Comparison of ENCODE assay signal across 27 cellular contexts in the genomic region with DNA sequence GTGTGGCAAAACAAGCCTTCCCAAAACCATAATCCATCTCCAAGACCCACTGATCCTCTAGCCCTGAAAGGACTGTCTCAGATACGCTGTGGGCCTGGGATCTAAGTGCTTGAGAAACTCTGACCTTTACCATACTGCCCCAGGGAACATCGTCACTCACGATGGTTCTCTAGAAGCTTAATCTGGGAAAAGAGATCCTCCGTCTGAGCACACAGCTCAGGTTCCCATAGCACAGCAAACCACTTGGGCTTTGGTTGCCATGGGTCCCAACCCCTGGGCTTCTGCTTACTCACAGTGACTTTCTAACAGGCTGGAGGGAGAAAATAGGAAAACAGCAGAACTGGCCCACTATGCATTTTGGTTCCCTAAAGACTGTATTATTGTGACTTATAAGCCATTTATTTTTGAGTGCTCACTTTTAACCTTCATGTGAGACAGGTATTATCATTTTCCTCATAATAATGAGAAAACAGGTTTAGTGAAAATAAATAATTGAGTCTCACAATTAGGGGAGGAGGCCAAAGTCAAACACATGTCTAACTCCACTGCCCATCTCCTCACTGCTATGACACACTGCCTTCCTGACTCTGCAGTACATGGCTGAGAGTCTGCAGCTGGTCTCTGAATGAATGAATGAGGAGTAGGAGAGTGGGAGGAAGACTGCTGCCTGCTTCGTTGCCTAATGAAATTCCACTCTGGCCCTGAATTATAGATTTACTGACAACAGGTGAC. TPM values are rescaled to one million over a fixed set of nuclear protein-coding genes. Genes with fewer than 3 reads are reported as not detected.
DNase-seq lines count a peak whose midpoint lies in the region; ATAC-seq, FAIRE-seq and TF ChIP-seq lines count a peak whose summit lies in the region.
"Had no signal": no experiment of that assay in that cellular context is flagged by ENCODE, and none has a peak within 500 bp of the region (broad histone marks: within the 10 kb centered on the region; RNA-seq: fewer than 3 reads in every experiment).

No MANE protein-coding gene starts in this region.

- CTCF ChIA-PET in K562 (lab: Yijun Ruan, JAX; ENCODE audit: low intra/inter-chr PET ratio), result no interaction called here

- H3K4me3 ChIP-seq in K562, result no peak overlapping the region
- peak overlapping the region in 1 of 3 donors; percentile 30 for H3K4me3 ChIP-seq in skeletal muscle tissue (ENCODE audit: low read length in 3 of 3)
- H3K4me3 ChIP-seq: BLaER1, breast epithelium, mucosa of descending colon, pancreas, spleen had no signal

- BruUV-seq in K562 (replicated peaks; lab: Mats Ljungman, UMichigan), result no TSS peak

- H3K36me3 ChIP-seq in K562 (ENCODE audit: control insufficient read depth, insufficient read depth, low read length) (no peaks in the 10 kb centered on the region), skeletal muscle tissue (ENCODE audit: control insufficient read depth in 3 of 3, insufficient read depth in 3 of 3, low read length in 3 of 3) (peaks cover 0 to 2% (median 0%) of the 10 kb centered on the region in 3 donors)
- H3K36me3 ChIP-seq: BLaER1, breast epithelium, pancreas, spleen, WERI-Rb-1 had no signal

- H3K4me1 Mint-ChIP-seq in activated T-cell treated with anti-CD3 and anti-CD28 coated beads, Interleukin-2, amount 50 U/mL, for 4 hours (ENCODE audit: low read depth), result no peaks in the 10 kb centered on the region
- H3K4me1 Mint-ChIP-seq: activated CD4-positive, alpha-beta memory T cell treated with anti-CD3 and anti-CD28 coated beads, Interleukin-2, amount 10 ng/mL, durations not matched to agents 7 days and 5 days; activated naive CD8-positive, alpha-beta T cell treated with anti-CD3 and anti-CD28 coated beads for 36 hours; T-cell had no signal

- in situ Hi-C loops in K562 (cut with MboI), result no loop called here

- no peaks in the 10 kb centered on the region for H3K9me1 ChIP-seq in K562 (ENCODE audit: control insufficient read depth, insufficient read depth, low read length)

- H4K20me1 ChIP-seq in K562 (replicated peaks; ENCODE audit: control insufficient read depth, insufficient read depth, low read length), result no peaks in the 10 kb centered on the region
- H4K20me1 ChIP-seq: BLaER1 had no signal

- DNase-seq in NCI-H1417 (lab: John Stamatoyannopoulos, UW), result peak in 2 of 3 experiments; percentile 1 to 59
- DNase-seq in NCI-H1417 treated with DMSO at 0.1 percent for 48 hours (lab: John Stamatoyannopoulos, UW), result no peak
- DNase-seq in K562 (ENCODE audit: extremely low read depth in 1 of 4, low spot score in 3 of 4), result no peak
- DNase-seq in hepatic stellate cell (ENCODE audit: low spot score), result no peak
- DNase-seq in activated T-cell treated with anti-CD3 and anti-CD28 coated beads, Interleukin-2, amount 50 U/mL, for 4 hours, result no peak
- DNase-seq: 8988T; activated CD4-positive, alpha-beta memory T cell treated with anti-CD3 and anti-CD28 coated beads, Interleukin-2, amount 10 ng/mL, durations not matched to agents 7 days and 5 days; activated naive CD8-positive, alpha-beta T cell treated with anti-CD3 and anti-CD28 coated beads for 36 hours; activated T-cell treated with anti-CD3 and anti-CD28 coated beads, Interleukin-2, amount 50 U/mL, for 72 hours; hypothalamus; kidney glomerular epithelial cell; MM.1S; mucosa of descending colon; NCI-H1930; NCI-H82; pancreas; RPMI8226; spleen; T-cell; WERI-Rb-1 had no signal

- H3K36me3 Mint-ChIP-seq in activated T-cell treated with anti-CD3 and anti-CD28 coated beads, Interleukin-2, amount 50 U/mL, for 4 hours (ENCODE audit: insufficient read depth), result no peaks in the 10 kb centered on the region
- H3K36me3 Mint-ChIP-seq: activated naive CD8-positive, alpha-beta T cell treated with anti-CD3 and anti-CD28 coated beads for 36 hours; T-cell had no signal

- no peak overlapping the region for H3K4me3 Mint-ChIP-seq in activated T-cell treated with anti-CD3 and anti-CD28 coated beads, Interleukin-2, amount 50 U/mL, for 4 hours
- H3K4me3 Mint-ChIP-seq: activated CD4-positive, alpha-beta memory T cell treated with anti-CD3 and anti-CD28 coated beads, Interleukin-2, amount 10 ng/mL, durations not matched to agents 7 days and 5 days; activated naive CD8-positive, alpha-beta T cell treated with anti-CD3 and anti-CD28 coated beads for 36 hours; activated T-cell treated with anti-CD3 and anti-CD28 coated beads, Interleukin-2, amount 50 U/mL, for 72 hours; T-cell had no signal

- H3K27me3 Mint-ChIP-seq in activated T-cell treated with anti-CD3 and anti-CD28 coated beads, Interleukin-2, amount 50 U/mL, for 4 hours (ENCODE audit: low read depth), result peaks cover 20% of the 10 kb centered on the region

- intact Hi-C loops in K562 (cut with micrococcal nuclease), result no loop called here

- no peak for TF ChIP-seq EP300 in K562 (IDR thresholded peaks at IDR 0.05; ENCODE audit: low read length)

- no peaks in the 10 kb centered on the region for H3K79me2 ChIP-seq in K562 (ENCODE audit: control insufficient read depth, insufficient read depth, low read length)

- 2% methylated on average over 5 of the region's 5 CpGs for WGBS in K562 (ENCODE audit: insufficient coverage, low coverage, missing lambda C conversion rate)

- ATAC-seq in K562 (no peak), GM21528 (IDR thresholded peaks at IDR 0.05; ENCODE audit: low FRiP score, unreplicated experiment) (no peak)
- no peak for ATAC-seq in activated T-cell treated with anti-CD3 and anti-CD28 coated beads, Interleukin-2, amount 50 U/mL, for 4 hours
- ATAC-seq: activated T-cell treated with anti-CD3 and anti-CD28 coated beads, Interleukin-2, amount 50 U/mL, for 72 hours; esophagus mucosa; mucosa of descending colon; pancreas; T-cell had no signal

- TF ChIP-seq POLR2A in K562 (conservative IDR thresholded peaks at IDR 0.05), result no peak

- FAIRE-seq in K562 (lab: Jason Lieb, UNC), result no peak
- FAIRE-seq: H54, pancreas had no signal

- H3K27ac ChIP-seq in K562 (ENCODE audit: extremely low read depth, low read depth, low read length), result no peak overlapping the region
- H3K27ac ChIP-seq in layer of hippocampus (ENCODE audit: low read depth, low read length), result peak overlapping the region; percentile 31
- H3K27ac ChIP-seq in skeletal muscle tissue (ENCODE audit: low read depth, low read length), result peak overlapping the region; percentile 14
- H3K27ac ChIP-seq: BLaER1, pancreas, spleen, WERI-Rb-1 had no signal

- H3K9me3 ChIP-seq in K562 (replicated peaks; ENCODE audit: control insufficient read depth, insufficient read depth, low read depth, low read length) (no peaks in the 10 kb centered on the region), skeletal muscle tissue (ENCODE audit: control insufficient read depth in 3 of 3, low read length in 3 of 3) (no peaks in the 10 kb centered on the region)
- H3K9me3 ChIP-seq: BLaER1, breast epithelium, mucosa of descending colon, pancreas, spleen had no signal

- no peak for TF ChIP-seq RAD21 in K562 (CRISPR knock-in tag; conservative IDR thresholded peaks at IDR 0.05 in 1 of 2, IDR thresholded peaks at IDR 0.05 in 1 of 2)

- H3K9ac ChIP-seq in K562 (ENCODE audit: insufficient read depth in 1 of 2, low read depth in 2 of 2, low read length in 2 of 2), result no peak overlapping the region
- peak overlapping the region in 2 of 3 donors; percentile 24 to 26 for H3K9ac ChIP-seq in skeletal muscle tissue (ENCODE audit: low read depth in 1 of 3, low read length in 3 of 3)
- H3K9ac ChIP-seq: BLaER1 had no signal

- H3K4me1 ChIP-seq in K562 (replicated peaks in 1 of 2; ENCODE audit: control insufficient read depth in 2 of 2, insufficient read depth in 2 of 2, low read length in 2 of 2) (no peaks in the 10 kb centered on the region), skeletal muscle tissue (ENCODE audit: control insufficient read depth in 3 of 3, insufficient read depth in 3 of 3, low read length in 3 of 3) (peaks cover 25 to 41% (median 26%) of the 10 kb centered on the region in 3 donors)
- H3K4me1 ChIP-seq: BLaER1, breast epithelium, spleen had no signal

- TF ChIP-seq CTCF in K562 (IDR thresholded peaks at IDR 0.05 in 2 of 3, conservative IDR thresholded peaks at IDR 0.05 in 1 of 3; ENCODE audit: insufficient read depth in 2 of 3, low read depth in 1 of 3, low read length in 3 of 3), result no peak

- no peak overlapping the region for H3K4me2 ChIP-seq in K562 (ENCODE audit: insufficient read depth, low read length)
- H3K4me2 ChIP-seq: BLaER1 had no signal

- H3K27me3 ChIP-seq in K562 (ENCODE audit: control insufficient read depth in 2 of 2, insufficient read depth in 2 of 2, low read length in 2 of 2), result peaks cover 2 to 6% of the 10 kb centered on the region in 2 experiments; a peak in 3 of 5 replicates
- no peaks in the 10 kb centered on the region for H3K27me3 ChIP-seq in layer of hippocampus (ENCODE audit: control insufficient read depth, insufficient read depth, low read length)
- no peaks in the 10 kb centered on the region for H3K27me3 ChIP-seq in skeletal muscle tissue (ENCODE audit: control insufficient read depth in 3 of 3, insufficient read depth in 3 of 3, low read length in 3 of 3)
- H3K27me3 ChIP-seq: BLaER1, breast epithelium, pancreas had no signal

- POLR2A ChIA-PET in K562 (lab: Yijun Ruan, JAX), result no interaction called here

- no peak overlapping the region for H2AFZ ChIP-seq in K562 (ENCODE audit: low read depth, low read length)

- H3K9me3 Mint-ChIP-seq in activated T-cell treated with anti-CD3 and anti-CD28 coated beads, Interleukin-2, amount 50 U/mL, for 4 hours, result no peaks in the 10 kb centered on the region
- H3K9me3 Mint-ChIP-seq: activated CD4-positive, alpha-beta memory T cell treated with anti-CD3 and anti-CD28 coated beads, Interleukin-2, amount 10 ng/mL, durations not matched to agents 7 days and 5 days; activated naive CD8-positive, alpha-beta T cell treated with anti-CD3 and anti-CD28 coated beads for 36 hours; activated T-cell treated with anti-CD3 and anti-CD28 coated beads, Interleukin-2, amount 50 U/mL, for 72 hours; T-cell had no signal

RNA-seq across cellular contexts. Expression of gene REEP1, which starts 46.7 kb away (rescaled TPM):
- 0.40 and 0.65 TPM in 2 replicates for total RNA-seq in K562 (2011; cell fraction: chromatin; rRNA removed; ENCODE audit: low replicate concordance)
- 0.26 and 0.33 TPM in 2 replicates for total RNA-seq in K562 (2011; cell fraction: nucleolus; rRNA removed)
- 0.59 and 1.7 TPM in 2 replicates for total RNA-seq in K562 (2011; cell fraction: nucleoplasm; rRNA removed)
- 0.12 and 0.18 TPM in 2 replicates for total RNA-seq in K562 (2014; rRNA removed)
- total RNA-seq in K562 (2014; rRNA removed; fragmentation: Illumina TruSeq; extraction: Trizol), result 0.10 and 0.11 TPM in 2 replicates
- 0.08 and 0.11 TPM in 2 replicates for total RNA-seq in K562 (2015; rRNA removed; fragmentation: Illumina TruSeq; extraction: Trizol)
- total RNA-seq in K562 (2021), result 0.11 and 0.18 TPM in 2 replicates
- polyA plus RNA-seq in K562 (2011; rRNA removed), result 0.20 and 0.67 TPM in 2 replicates
- polyA plus RNA-seq in K562 (2011; cell fraction: cytosol; rRNA removed), result 0.09 and 0.21 TPM in 2 replicates
- 0.73 and 0.92 TPM in 2 replicates for polyA plus RNA-seq in K562 (2011; cell fraction: nucleus; rRNA removed)
- polyA plus RNA-seq in K562 (2012), result 0.17 and 0.19 TPM in 2 replicates
- 0.10 and 0.13 TPM in 2 replicates for polyA plus RNA-seq in K562 (2014; fragmentation: Illumina TruSeq; extraction: Trizol)
- polyA plus RNA-seq in K562 (2014; fragmentation: Nextera tagmentation; extraction: Ambion mirVana), result under 1 TPM; 0.11 to 0.17 TPM
- 0.21 and 0.34 TPM in 2 replicates for polyA plus RNA-seq in K562 (2014; rRNA removed)
- 0.18 TPM in 2 replicates for polyA minus RNA-seq in K562 (2011; rRNA and poly(A)+ RNA removed)
- 0.19 TPM in 1 of 2 replicates, not detected in the other for polyA minus RNA-seq in K562 (2011; cell fraction: cytosol; rRNA and poly(A)+ RNA removed)
- 0.56 and 0.67 TPM in 2 replicates for polyA minus RNA-seq in K562 (2011; cell fraction: nucleus; rRNA and poly(A)+ RNA removed)
- 24.0 TPM for total RNA-seq in skeletal muscle tissue
- under 1 TPM in 2 of 3 donors, not detected in 1; 0.13 to 0.35 TPM for total RNA-seq in activated T-cell treated with anti-CD3 and anti-CD28 coated beads, Interleukin-2, amount 50 U/mL, for 4 hours
- total RNA-seq: activated CD4-positive, alpha-beta memory T cell treated with anti-CD3 and anti-CD28 coated beads, Interleukin-2, amount 10 ng/mL, durations not matched to agents 7 days and 5 days had no signal

Comparison
In these comparisons a context has a peak if more than half of its experiments do, and no peak if none do; other contexts are left out.
1. DNase-seq: peak in NCI-H1417 (2 of 3); none in NCI-H1417 treated with DMSO at 0.1 percent for 48 hours (single experiment), K562 (0 of 4), hepatic stellate cell (single experiment) and activated T-cell treated with anti-CD3 and anti-CD28 coated beads, Interleukin-2, amount 50 U/mL, for 4 hours (single experiment).
2. H3K9ac ChIP-seq: peak in skeletal muscle tissue (2 of 3); none in K562 (0 of 2).